1 cellular context compared by ENCODE assay signal in genomic region chr15:41207687-41208448, GRCh38.
TF ChIP-seq lines count a peak whose summit lies in the region.

No MANE protein-coding gene starts in this region.

TF ChIP-seq in K562, 482 proteins besides CTCF, POLR2A, EP300 and RAD21:
- peak; percentile 50 for TF ChIP-seq FOSL1 (tag; conservative IDR thresholded peaks at IDR 0.05)
- peak; percentile 74 for TF ChIP-seq HMBOX1 (IDR thresholded peaks at IDR 0.05)
- no peak for TF ChIP-seq ZBTB1 (CRISPR knock-in tag; IDR thresholded peaks at IDR 0.05; ENCODE audit: borderline replicate concordance, low read depth)
- TF ChIP-seq GATAD2A (IDR thresholded peaks at IDR 0.05) = no peak
- TF ChIP-seq ZNF384 (IDR thresholded peaks at IDR 0.05; ENCODE audit: low read depth, low read length) = peak; percentile 31; the same call in 1 of the 2 replicates
- TF ChIP-seq FOXA1 (IDR thresholded peaks at IDR 0.05; ENCODE audit: borderline replicate concordance) = no peak
- TF ChIP-seq GTF3C2 (IDR thresholded peaks at IDR 0.05; ENCODE audit: borderline replicate concordance, extremely low read depth, insufficient read length) = no peak
- no peak for TF ChIP-seq MLLT1 (IDR thresholded peaks at IDR 0.05)
